Comparison of ENCODE assay signal across 24 cellular contexts in genomic region chr6:64100702-64101101, GRCh38.
DNase-seq lines count a peak whose midpoint lies in the region; ATAC-seq, FAIRE-seq and TF ChIP-seq lines count a peak whose summit lies in the region.
"Had no signal": no experiment of that assay in that cellular context is flagged by ENCODE, and none has a peak within 500 bp of the region (broad histone marks: within the 10 kb centered on the region; RNA-seq: fewer than 3 reads in every experiment).

No MANE protein-coding gene starts in this region.

- intact Hi-C loops in GM12878 (cut with micrococcal nuclease; ENCODE audit: unreplicated experiment), result no loop called here

- H3K27me3 ChIP-seq in GM12878 (replicated peaks in 1 of 2; ENCODE audit: control insufficient read depth in 2 of 2, insufficient read depth in 2 of 2, low read length in 1 of 2) (no peaks in the 10 kb centered on the region), smooth muscle cell (ENCODE audit: low read depth) (peaks cover 3% of the 10 kb centered on the region), upper lobe of left lung (no peaks in the 10 kb centered on the region)
- H3K27me3 ChIP-seq: BLaER1, Peyer's patch had no signal

- DNase-seq in GM12878 (ENCODE audit: low read depth, low spot score) (no peak), smooth muscle cell (lab: John Stamatoyannopoulos, UW; ENCODE audit: unreplicated experiment) (no peak), upper lobe of left lung (no peak), NCI-H146 treated with DMSO at 0.1 percent for 48 hours (lab: John Stamatoyannopoulos, UW; ENCODE audit: unreplicated experiment) (no peak)
- DNase-seq in activated naive CD4-positive, alpha-beta T cell (lab: John Stamatoyannopoulos, UW), result no peak
- DNase-seq: CD4-positive, alpha-beta T cell; GOT3; HFFc6; MV-4-11; NCI-H1105; NCI-H1436 treated with DMSO at 0.1 percent for 48 hours; NCI-H2029 treated with DMSO at 0.1 percent for 48 hours; NCI-H2227 treated with DMSO at 0.1 percent for 48 hours; NCI-H526 treated with DMSO at 0.1 percent for 48 hours; OCI-M1; Peyer's patch; SHP77 treated with DMSO at 0.1 percent for 48 hours had no signal

- POLR2A ChIA-PET in GM12878 (lab: Charles Lee), result no interaction called here

- TF ChIP-seq EP300 in GM12878 (IDR thresholded peaks at IDR 0.05; ENCODE audit: borderline replicate concordance in 1 of 2, control insufficient read depth in 1 of 2, low read depth in 2 of 2, low read length in 2 of 2) (no peak), upper lobe of left lung (IDR thresholded peaks at IDR 0.05) (no peak)

- TF ChIP-seq CTCF in GM12878 (IDR thresholded peaks at IDR 0.05 in 2 of 3, conservative IDR thresholded peaks at IDR 0.05 in 1 of 3; ENCODE audit: control insufficient read depth in 2 of 3, extremely low read depth in 1 of 3, insufficient read depth in 1 of 3, low read depth in 3 of 3, low read length in 3 of 3) (no peak), smooth muscle cell (IDR thresholded peaks at IDR 0.05; ENCODE audit: borderline replicate concordance, insufficient read depth, poor library complexity, severe bottlenecking) (no peak), upper lobe of left lung (IDR thresholded peaks at IDR 0.05) (no peak)

- H3K27ac ChIP-seq in GM12878 (ENCODE audit: control insufficient read depth, insufficient read depth) (no peak overlapping the region), smooth muscle cell (ENCODE audit: low read depth) (no peak overlapping the region), upper lobe of left lung (no peak overlapping the region)
- H3K27ac ChIP-seq: BLaER1, HL-60, Peyer's patch had no signal

- FAIRE-seq in GM12878 (lab: Jason Lieb, UNC), result no peak
- FAIRE-seq: A204.1, D721Med had no signal

- no peak overlapping the region for H3K9ac ChIP-seq in GM12878 (ENCODE audit: control insufficient read depth, insufficient read depth, low read length)
- H3K9ac ChIP-seq in smooth muscle cell (ENCODE audit: low read depth), result no peak overlapping the region
- H3K9ac ChIP-seq: BLaER1 had no signal

- H3K79me2 ChIP-seq in GM12878 (ENCODE audit: control insufficient read depth, insufficient read depth, low read length) (no peaks in the 10 kb centered on the region), smooth muscle cell (ENCODE audit: low read depth) (no peaks in the 10 kb centered on the region)

- H3K9me3 ChIP-seq in GM12878 (replicated peaks; ENCODE audit: control insufficient read depth, insufficient read depth, low read length) (no peaks in the 10 kb centered on the region), smooth muscle cell (replicated peaks; ENCODE audit: low read depth) (peaks cover 2% of the 10 kb centered on the region), upper lobe of left lung (peaks cover 0 to 10% (median 0%) of the 10 kb centered on the region in 4 donors)
- H3K9me3 ChIP-seq: HAP-1, Peyer's patch had no signal

- H3K4me2 ChIP-seq in GM12878 (ENCODE audit: control insufficient read depth, insufficient read depth) (no peak overlapping the region), smooth muscle cell (no peak overlapping the region)
- H3K4me2 ChIP-seq: BLaER1 had no signal

- ATAC-seq in GM18867 (IDR thresholded peaks at IDR 0.05; ENCODE audit: unreplicated experiment), result peak; percentile 68
- ATAC-seq in HG03432 (IDR thresholded peaks at IDR 0.05; ENCODE audit: unreplicated experiment), result peak; percentile 80
- ATAC-seq in GM12878, result peak; percentile 89
- ATAC-seq in upper lobe of left lung (ENCODE audit: low FRiP score in 2 of 2), result no peak

- H3K36me3 ChIP-seq in GM12878 (ENCODE audit: control insufficient read depth in 2 of 2, insufficient read depth in 2 of 2, low read length in 1 of 2) (no peaks in the 10 kb centered on the region), smooth muscle cell (ENCODE audit: low read depth) (no peaks in the 10 kb centered on the region), upper lobe of left lung (no peaks in the 10 kb centered on the region)
- H3K36me3 ChIP-seq: BLaER1, HAP-1, Peyer's patch had no signal

- H3K4me1 ChIP-seq in GM12878 (ENCODE audit: control insufficient read depth, insufficient read depth, low read length), result no peaks in the 10 kb centered on the region
- H3K4me1 ChIP-seq in smooth muscle cell (ENCODE audit: low read depth), result no peaks in the 10 kb centered on the region
- no peaks in the 10 kb centered on the region for H3K4me1 ChIP-seq in upper lobe of left lung
- H3K4me1 ChIP-seq: BLaER1, HAP-1, Peyer's patch had no signal

- BruUV-seq in GM12878 (replicated peaks; lab: Mats Ljungman, UMichigan), result no TSS peak

- TF ChIP-seq POLR2A in GM12878 (IDR thresholded peaks at IDR 0.05; ENCODE audit: low read depth, low read length), result no peak
- no peak for TF ChIP-seq POLR2A in upper lobe of left lung (IDR thresholded peaks at IDR 0.05)

- 13% methylated on average over 2 of the region's 2 CpGs for WGBS in GM12878 (ENCODE audit: insufficient coverage, insufficient replicate concordance, low lambda C conversion rate, missing lambda C conversion rate)
- WGBS in smooth muscle cell (ENCODE audit: low lambda C conversion rate), result 61% methylated on average over 2 of the region's 2 CpGs
- 39 to 40% methylated on average over 2 of the region's 2 CpGs for WGBS in upper lobe of left lung, 2 donors

- H4K20me1 ChIP-seq in GM12878 (ENCODE audit: control insufficient read depth, insufficient read depth) (no peaks in the 10 kb centered on the region), smooth muscle cell (ENCODE audit: low read depth) (no peaks in the 10 kb centered on the region)
- H4K20me1 ChIP-seq: BLaER1 had no signal

- H2AFZ ChIP-seq in GM12878 (ENCODE audit: control insufficient read depth, low read depth, low read length), result no peak overlapping the region
- H2AFZ ChIP-seq in smooth muscle cell (ENCODE audit: low read depth), result peak overlapping the region; percentile 14

- H3F3A ChIP-seq in smooth muscle cell (ENCODE audit: low read depth), result no peaks in the 10 kb centered on the region

- RAD21 ChIA-PET in GM12878 (lab: Charles Lee; ENCODE audit: unreplicated experiment), result interaction anchor here (1.2 kb wide), 1 partner anchor 132 kb away, joined by 3 read pairs; no protein-coding TSS in a partner anchor

- TF ChIP-seq RAD21 in GM12878 (IDR thresholded peaks at IDR 0.05; ENCODE audit: insufficient read depth, low read depth, low read length), result no peak

- in situ Hi-C loops in GM12878 (cut with MboI), result no loop called here

- SMC1A ChIA-PET in GM12878 (lab: Charles Lee; ENCODE audit: uncharacterized antibody, unreplicated experiment), result interaction anchor here (0.7 to 1.6 kb wide), 4 partner anchors 13 to 594 kb away, joined by 3 to 4 read pairs (median 3); no protein-coding TSS in a partner anchor

- CTCF ChIA-PET in GM12878 (lab: Yijun Ruan, JAX), result interaction anchor here (1.2 kb wide), 1 partner anchor 230 kb away, joined by 3 read pairs; no protein-coding TSS in a partner anchor

- H3K4me3 ChIP-seq in GM12878 (no peak overlapping the region), smooth muscle cell (no peak overlapping the region), upper lobe of left lung (no peak overlapping the region)
- H3K4me3 ChIP-seq: BLaER1, HAP-1, Peyer's patch had no signal

TF ChIP-seq in GM12878, 131 proteins besides CTCF, POLR2A, EP300 and RAD21:
- TF ChIP-seq ZBTB40 (IDR thresholded peaks at IDR 0.05; ENCODE audit: borderline replicate concordance) (peak; percentile 69; the same call in 1 of the 2 replicates), SREBF1 (IDR thresholded peaks at IDR 0.05; ENCODE audit: low read length) (no peak), PKNOX1 (IDR thresholded peaks at IDR 0.05) (peak; percentile 28; the same call in 1 of the 2 replicates)
TF ChIP-seq in GM12878: peak in this region for 2.

Comparison
In these comparisons a context has a peak if more than half of its experiments do, and no peak if none do; other contexts are left out.
1. ATAC-seq: peak in GM18867 (single experiment), HG03432 (single experiment) and GM12878 (single experiment); none in upper lobe of left lung (0 of 2).